8 cellular contexts compared by ENCODE assay signal in genomic region chr6:31441368-31442267, GRCh38. TPM values are rescaled to one million over a fixed set of nuclear protein-coding genes. Genes with fewer than 3 reads are reported as not detected.
DNase-seq lines count a peak whose midpoint lies in the region; ATAC-seq and TF ChIP-seq lines count a peak whose summit lies in the region.

No MANE protein-coding gene starts in this region.

- peak overlapping the region; percentile 70 for H3K4me2 ChIP-seq in fibroblast of lung (ENCODE audit: extremely low read depth, insufficient read depth, low read length)

- intact Hi-C loops in stomach (cut with DNase I; ENCODE audit: low total_unique reads) = loop anchor here (5.0 kb wide), 1 partner anchor 44 kb away; no protein-coding TSS in a partner anchor

- H2AFZ ChIP-seq in fibroblast of lung (ENCODE audit: low read length) = peak overlapping the region; percentile 86

- H3K9me3 ChIP-seq in fibroblast of lung (ENCODE audit: control insufficient read depth, insufficient read depth, low read depth, low read length) (no peaks in the 10 kb centered on the region), stomach (peaks cover 4 to 10% (median 8%) of the 10 kb centered on the region in 4 donors)

- H3K36me3 ChIP-seq in fibroblast of lung (ENCODE audit: control insufficient read depth, insufficient read depth, low read length) (no peaks in the 10 kb centered on the region), stomach (no peaks in the 10 kb centered on the region)

- 18 to 33% (median 21%) methylated on average over 17 to 28 of the region's 28 CpGs for WGBS in stomach, 5 donors

- H3K4me3 Mint-ChIP-seq in naive thymus-derived CD8-positive, alpha-beta T cell = no peak overlapping the region

- no peak overlapping the region for H3K9ac ChIP-seq in fibroblast of lung (ENCODE audit: insufficient read depth, low read length)

- no peaks in the 10 kb centered on the region for H4K20me1 ChIP-seq in fibroblast of lung (ENCODE audit: control insufficient read depth, extremely low read depth, insufficient read depth, low read length)

- no peak for TF ChIP-seq POLR2A in stomach (IDR thresholded peaks at IDR 0.05)

- POLR2A ChIA-PET in naive thymus-derived CD8-positive, alpha-beta T cell (lab: Charles Lee) = interaction anchor here (0.7 to 3.8 kb wide), 5 partner anchors 42 to 767 kb away, joined by 3 to 31 read pairs (median 3); no protein-coding TSS in a partner anchor

- H3K27me3 Mint-ChIP-seq in naive thymus-derived CD8-positive, alpha-beta T cell = peaks cover 28 to 59% (median 35%) of the 10 kb centered on the region in 5 donors

- TF ChIP-seq EP300 in stomach (IDR thresholded peaks at IDR 0.05) = no peak

- ATAC-seq in naive thymus-derived CD8-positive, alpha-beta T cell = peak; percentile 99 to 100
- no peak for ATAC-seq in HG03095 (IDR thresholded peaks at IDR 0.05; ENCODE audit: unreplicated experiment)

- H3K4me1 ChIP-seq in fibroblast of lung (ENCODE audit: control insufficient read depth, extremely low read depth, insufficient read depth, low read length) (no peaks in the 10 kb centered on the region), stomach (peaks cover 0 to 10% (median 4%) of the 10 kb centered on the region in 4 donors)

- peak overlapping the region in 2 of 10 donors; percentile 56 to 66 for H3K27ac Mint-ChIP-seq in naive thymus-derived CD8-positive, alpha-beta T cell

- peak; percentile 91 for DNase-seq in AG08395 (ENCODE audit: low spot score)
- peak; percentile 55 for DNase-seq in NOMO-1 treated with DMSO at 0.1 percent for 48 hours (lab: John Stamatoyannopoulos, UW; ENCODE audit: unreplicated experiment)
- DNase-seq in activated CD8-positive, alpha-beta memory T cell treated with anti-CD3 and anti-CD28 coated beads, Interleukin-2, amount 50 U/mL, for 4 hours = peak; percentile 91
- peak; percentile 43 to 50 for DNase-seq in fibroblast of lung (ENCODE audit: low read depth in 2 of 2)
- peak in 9 of 10 donors; percentile 63 to 93 (median 79) for DNase-seq in naive thymus-derived CD8-positive, alpha-beta T cell
- DNase-seq in stomach = peak; percentile 89

- peaks cover 0 to 7% (median 4%) of the 10 kb centered on the region in 4 donors for H3K4me1 Mint-ChIP-seq in naive thymus-derived CD8-positive, alpha-beta T cell

- peak overlapping the region in 1 of 4 experiments; percentile 42 for H3K4me3 ChIP-seq in fibroblast of lung (replicated peaks in 1 of 4; ENCODE audit: control extremely low read depth in 1 of 4, insufficient read depth in 1 of 4, low read depth in 3 of 4, low read length in 4 of 4)
- peak overlapping the region in 1 of 4 donors; percentile 7 for H3K4me3 ChIP-seq in stomach

- no peaks in the 10 kb centered on the region for H3K79me2 ChIP-seq in fibroblast of lung (ENCODE audit: control insufficient read depth, insufficient read depth, low read length)

- peaks cover 0 to 15% (median 9%) of the 10 kb centered on the region in 9 donors for H3K9me3 Mint-ChIP-seq in naive thymus-derived CD8-positive, alpha-beta T cell

- TF ChIP-seq CTCF in GM12873 (IDR thresholded peaks at IDR 0.05; ENCODE audit: insufficient read depth, low read depth, low read length, missing control alignments) = peak; percentile 88
- peak; percentile 69 to 77 for TF ChIP-seq CTCF in fibroblast of lung (conservative IDR thresholded peaks at IDR 0.05 in 1 of 2, IDR thresholded peaks at IDR 0.05 in 1 of 2; ENCODE audit: low read depth in 1 of 2, low read length in 2 of 2)
- peak in 5 of 7 experiments; percentile 67 to 89 (median 74) for TF ChIP-seq CTCF in stomach (IDR thresholded peaks at IDR 0.05)

- H3K27me3 ChIP-seq in fibroblast of lung (ENCODE audit: control insufficient read depth, insufficient read depth, low read length) (no peaks in the 10 kb centered on the region), stomach (no peaks in the 10 kb centered on the region)

- peaks cover 0 to 8% (median 7%) of the 10 kb centered on the region in 3 donors for H3K36me3 Mint-ChIP-seq in naive thymus-derived CD8-positive, alpha-beta T cell

- no peak overlapping the region for H3K27ac ChIP-seq in fibroblast of lung (ENCODE audit: insufficient read depth, low read length)
- H3K27ac ChIP-seq in stomach = no peak overlapping the region

RNA-seq across cellular contexts. Expression of gene MICA, which starts 38.2 kb away (rescaled TPM):
- 28.5 and 85.2 TPM in 2 replicates for total RNA-seq in fibroblast of lung
- 54.2 and 81.1 TPM in 2 replicates for polyA plus RNA-seq in fibroblast of lung
- 40.6 and 64.6 TPM in 2 replicates for polyA plus RNA-seq in fibroblast of lung (2012)
- 44.3 and 87.7 TPM in 2 replicates for polyA minus RNA-seq in fibroblast of lung (ENCODE audit: low replicate concordance)
- 10 to 100 TPM; 21.0 to 21.9 TPM for total RNA-seq in naive thymus-derived CD8-positive, alpha-beta T cell
- 1 to 10 TPM; 3.7 to 5.8 (median 5.5) TPM for polyA plus RNA-seq in naive thymus-derived CD8-positive, alpha-beta T cell
- total RNA-seq in stomach = 10 to 100 TPM in 3 of 5 donors, 1 to 10 TPM in 2; 2.0 to 13.4 (median 11.1) TPM
- 10 to 100 TPM in 2 of 3 donors, 1 to 10 TPM in 1; 9.9 to 13.6 (median 13.1) TPM for polyA plus RNA-seq in stomach

RNA-seq across cellular contexts. Expression of gene MICB, which starts 56.3 kb away (rescaled TPM):
- 6.2 and 17.2 TPM in 2 replicates for total RNA-seq in fibroblast of lung
- 18.6 and 19.2 TPM in 2 replicates for polyA plus RNA-seq in fibroblast of lung
- 9.9 and 10.6 TPM in 2 replicates for polyA plus RNA-seq in fibroblast of lung (2012)
- polyA minus RNA-seq in fibroblast of lung (ENCODE audit: low replicate concordance) = 19.0 and 20.3 TPM in 2 replicates
- total RNA-seq in naive thymus-derived CD8-positive, alpha-beta T cell = 10 to 100 TPM; 12.3 to 13.8 TPM
- polyA plus RNA-seq in naive thymus-derived CD8-positive, alpha-beta T cell = 1 to 10 TPM; 3.3 to 4.7 (median 3.8) TPM
- 1 to 10 TPM in 1 of 5 donors, under 1 TPM in 2, not detected in 2; 0.29 to 1.7 (median 0.89) TPM for total RNA-seq in stomach
- polyA plus RNA-seq in stomach = 1 to 10 TPM in 1 of 3 donors, under 1 TPM in 2; 0.76 to 1.4 (median 0.83) TPM
